In the genomic region with DNA sequence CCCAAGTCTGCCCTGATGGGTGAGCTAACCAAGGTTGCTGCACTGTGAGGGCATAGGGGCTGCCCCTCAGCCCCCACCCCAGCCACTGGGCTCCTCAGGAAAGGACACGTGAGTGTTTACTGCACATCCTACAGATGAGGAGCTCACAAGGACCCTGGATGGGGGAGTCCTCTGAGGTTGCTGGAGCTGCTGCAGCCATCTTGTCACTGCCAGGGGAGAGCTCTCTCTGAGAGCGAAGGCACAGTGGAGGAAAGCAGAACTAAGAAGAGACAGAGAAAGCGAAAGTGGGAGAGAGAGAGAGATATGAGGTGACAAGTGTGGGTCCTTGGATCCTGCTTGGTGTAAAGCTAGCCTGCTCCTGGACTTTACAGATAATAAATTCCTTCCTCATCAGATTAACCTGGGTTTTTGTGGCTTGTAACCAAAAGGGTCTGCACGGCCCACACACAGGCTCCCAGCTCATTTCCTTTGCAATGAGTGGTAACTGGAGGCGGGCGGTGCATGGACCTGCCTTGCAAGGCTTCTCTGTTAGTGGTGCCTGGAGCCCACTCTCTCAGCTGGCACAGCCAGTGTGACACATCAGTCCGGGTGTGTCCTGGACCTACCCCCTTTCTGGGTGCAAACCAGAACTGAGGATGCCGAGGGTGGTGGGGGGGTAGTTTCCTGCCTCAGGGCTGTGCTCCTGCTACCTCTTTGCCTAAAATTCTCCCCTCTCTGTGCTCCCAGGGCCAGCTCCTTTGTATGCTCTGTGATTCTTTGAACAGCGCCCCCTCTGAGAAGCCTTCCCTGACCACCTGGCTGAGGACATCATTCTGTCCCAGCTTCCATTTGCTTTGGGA, we compare ENCODE assay signal across 1 cellular context.
TF ChIP-seq lines count a peak whose summit lies in the region.

No MANE protein-coding gene starts in this region.

TF ChIP-seq in GM12878, 131 proteins besides CTCF, POLR2A, EP300 and RAD21 (continued from another document):
- TF ChIP-seq, protein P1, sequence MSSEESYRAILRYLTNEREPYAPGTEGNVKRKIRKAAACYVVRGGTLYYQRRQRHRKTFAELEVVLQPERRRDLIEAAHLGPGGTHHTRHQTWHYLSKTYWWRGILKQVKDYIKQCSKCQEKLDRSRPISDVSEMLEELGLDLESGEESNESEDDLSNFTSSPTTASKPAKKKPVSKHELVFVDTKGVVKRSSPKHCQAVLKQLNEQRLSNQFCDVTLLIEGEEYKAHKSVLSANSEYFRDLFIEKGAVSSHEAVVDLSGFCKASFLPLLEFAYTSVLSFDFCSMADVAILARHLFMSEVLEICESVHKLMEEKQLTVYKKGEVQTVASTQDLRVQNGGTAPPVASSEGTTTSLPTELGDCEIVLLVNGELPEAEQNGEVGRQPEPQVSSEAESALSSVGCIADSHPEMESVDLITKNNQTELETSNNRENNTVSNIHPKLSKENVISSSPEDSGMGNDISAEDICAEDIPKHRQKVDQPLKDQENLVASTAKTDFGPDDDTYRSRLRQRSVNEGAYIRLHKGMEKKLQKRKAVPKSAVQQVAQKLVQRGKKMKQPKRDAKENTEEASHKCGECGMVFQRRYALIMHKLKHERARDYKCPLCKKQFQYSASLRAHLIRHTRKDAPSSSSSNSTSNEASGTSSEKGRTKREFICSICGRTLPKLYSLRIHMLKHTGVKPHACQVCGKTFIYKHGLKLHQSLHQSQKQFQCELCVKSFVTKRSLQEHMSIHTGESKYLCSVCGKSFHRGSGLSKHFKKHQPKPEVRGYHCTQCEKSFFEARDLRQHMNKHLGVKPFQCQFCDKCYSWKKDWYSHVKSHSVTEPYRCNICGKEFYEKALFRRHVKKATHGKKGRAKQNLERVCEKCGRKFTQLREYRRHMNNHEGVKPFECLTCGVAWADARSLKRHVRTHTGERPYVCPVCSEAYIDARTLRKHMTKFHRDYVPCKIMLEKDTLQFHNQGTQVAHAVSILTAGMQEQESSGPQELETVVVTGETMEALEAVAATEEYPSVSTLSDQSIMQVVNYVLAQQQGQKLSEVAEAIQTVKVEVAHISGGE (CRISPR knock-in tag; IDR thresholded peaks at IDR 0.05) = no peak
- TF ChIP-seq, protein P2, sequence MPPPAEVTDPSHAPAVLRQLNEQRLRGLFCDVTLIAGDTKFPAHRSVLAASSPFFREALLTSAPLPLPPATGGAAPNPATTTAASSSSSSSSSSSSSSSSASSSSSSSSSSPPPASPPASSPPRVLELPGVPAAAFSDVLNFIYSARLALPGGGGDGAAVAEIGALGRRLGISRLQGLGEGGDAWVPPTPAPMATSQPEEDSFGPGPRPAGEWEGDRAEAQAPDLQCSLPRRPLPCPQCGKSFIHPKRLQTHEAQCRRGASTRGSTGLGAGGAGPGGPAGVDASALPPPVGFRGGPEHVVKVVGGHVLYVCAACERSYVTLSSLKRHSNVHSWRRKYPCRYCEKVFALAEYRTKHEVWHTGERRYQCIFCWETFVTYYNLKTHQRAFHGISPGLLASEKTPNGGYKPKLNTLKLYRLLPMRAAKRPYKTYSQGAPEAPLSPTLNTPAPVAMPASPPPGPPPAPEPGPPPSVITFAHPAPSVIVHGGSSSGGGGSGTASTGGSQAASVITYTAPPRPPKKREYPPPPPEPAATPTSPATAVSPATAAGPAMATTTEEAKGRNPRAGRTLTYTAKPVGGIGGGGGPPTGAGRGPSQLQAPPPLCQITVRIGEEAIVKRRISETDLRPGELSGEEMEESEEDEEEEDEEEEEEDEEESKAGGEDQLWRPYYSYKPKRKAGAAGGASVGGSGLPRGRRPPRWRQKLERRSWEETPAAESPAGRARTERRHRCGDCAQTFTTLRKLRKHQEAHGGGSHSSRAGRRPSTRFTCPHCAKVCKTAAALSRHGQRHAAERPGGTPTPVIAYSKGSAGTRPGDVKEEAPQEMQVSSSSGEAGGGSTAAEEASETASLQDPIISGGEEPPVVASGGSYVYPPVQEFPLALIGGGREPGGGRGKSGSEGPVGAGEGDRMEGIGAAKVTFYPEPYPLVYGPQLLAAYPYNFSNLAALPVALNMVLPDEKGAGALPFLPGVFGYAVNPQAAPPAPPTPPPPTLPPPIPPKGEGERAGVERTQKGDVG (CRISPR knock-in tag; IDR thresholded peaks at IDR 0.05) = no peak
- TF ChIP-seq TAF1 (IDR thresholded peaks at IDR 0.05; ENCODE audit: borderline replicate concordance, low read depth, low read length) = peak; percentile 49; the same call in 1 of the 2 replicates
- TF ChIP-seq EED (IDR thresholded peaks at IDR 0.05; ENCODE audit: low read depth) = peak; percentile 38; the same call in 1 of the 2 replicates
- TF ChIP-seq TCF12 (IDR thresholded peaks at IDR 0.05; ENCODE audit: low read depth, low read length) = no peak
- no peak for TF ChIP-seq ZBED1 (IDR thresholded peaks at IDR 0.05; ENCODE audit: borderline replicate concordance)
- 0 out of 2 replicates have a peak, but pooled peaks have one; percentile 25 for TF ChIP-seq LARP7 (IDR thresholded peaks at IDR 0.05)
- TF ChIP-seq SMARCA5 (IDR thresholded peaks at IDR 0.05) = peak; percentile 95
- TF ChIP-seq, protein P3, sequence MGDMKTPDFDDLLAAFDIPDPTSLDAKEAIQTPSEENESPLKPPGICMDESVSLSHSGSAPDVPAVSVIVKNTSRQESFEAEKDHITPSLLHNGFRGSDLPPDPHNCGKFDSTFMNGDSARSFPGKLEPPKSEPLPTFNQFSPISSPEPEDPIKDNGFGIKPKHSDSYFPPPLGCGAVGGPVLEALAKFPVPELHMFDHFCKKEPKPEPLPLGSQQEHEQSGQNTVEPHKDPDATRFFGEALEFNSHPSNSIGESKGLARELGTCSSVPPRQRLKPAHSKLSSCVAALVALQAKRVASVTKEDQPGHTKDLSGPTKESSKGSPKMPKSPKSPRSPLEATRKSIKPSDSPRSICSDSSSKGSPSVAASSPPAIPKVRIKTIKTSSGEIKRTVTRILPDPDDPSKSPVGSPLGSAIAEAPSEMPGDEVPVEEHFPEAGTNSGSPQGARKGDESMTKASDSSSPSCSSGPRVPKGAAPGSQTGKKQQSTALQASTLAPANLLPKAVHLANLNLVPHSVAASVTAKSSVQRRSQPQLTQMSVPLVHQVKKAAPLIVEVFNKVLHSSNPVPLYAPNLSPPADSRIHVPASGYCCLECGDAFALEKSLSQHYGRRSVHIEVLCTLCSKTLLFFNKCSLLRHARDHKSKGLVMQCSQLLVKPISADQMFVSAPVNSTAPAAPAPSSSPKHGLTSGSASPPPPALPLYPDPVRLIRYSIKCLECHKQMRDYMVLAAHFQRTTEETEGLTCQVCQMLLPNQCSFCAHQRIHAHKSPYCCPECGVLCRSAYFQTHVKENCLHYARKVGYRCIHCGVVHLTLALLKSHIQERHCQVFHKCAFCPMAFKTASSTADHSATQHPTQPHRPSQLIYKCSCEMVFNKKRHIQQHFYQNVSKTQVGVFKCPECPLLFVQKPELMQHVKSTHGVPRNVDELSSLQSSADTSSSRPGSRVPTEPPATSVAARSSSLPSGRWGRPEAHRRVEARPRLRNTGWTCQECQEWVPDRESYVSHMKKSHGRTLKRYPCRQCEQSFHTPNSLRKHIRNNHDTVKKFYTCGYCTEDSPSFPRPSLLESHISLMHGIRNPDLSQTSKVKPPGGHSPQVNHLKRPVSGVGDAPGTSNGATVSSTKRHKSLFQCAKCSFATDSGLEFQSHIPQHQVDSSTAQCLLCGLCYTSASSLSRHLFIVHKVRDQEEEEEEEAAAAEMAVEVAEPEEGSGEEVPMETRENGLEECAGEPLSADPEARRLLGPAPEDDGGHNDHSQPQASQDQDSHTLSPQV (IDR thresholded peaks at IDR 0.05) = no peak
- peak; percentile 16 for TF ChIP-seq MEF2B (IDR thresholded peaks at IDR 0.05; ENCODE audit: partially characterized antibody, poor library complexity, severe bottlenecking)
- TF ChIP-seq NFIC (IDR thresholded peaks at IDR 0.05; ENCODE audit: low read depth, low read length) = 0 out of 2 replicates have a peak, but pooled peaks have one; percentile 18
- peak; percentile 81; the same call in 1 of the 2 replicates for TF ChIP-seq IRF4 (IDR thresholded peaks at IDR 0.05; ENCODE audit: low read depth, low read length)
- TF ChIP-seq KLF5 (IDR thresholded peaks at IDR 0.05; ENCODE audit: partially characterized antibody) = no peak
- TF ChIP-seq, protein P4, sequence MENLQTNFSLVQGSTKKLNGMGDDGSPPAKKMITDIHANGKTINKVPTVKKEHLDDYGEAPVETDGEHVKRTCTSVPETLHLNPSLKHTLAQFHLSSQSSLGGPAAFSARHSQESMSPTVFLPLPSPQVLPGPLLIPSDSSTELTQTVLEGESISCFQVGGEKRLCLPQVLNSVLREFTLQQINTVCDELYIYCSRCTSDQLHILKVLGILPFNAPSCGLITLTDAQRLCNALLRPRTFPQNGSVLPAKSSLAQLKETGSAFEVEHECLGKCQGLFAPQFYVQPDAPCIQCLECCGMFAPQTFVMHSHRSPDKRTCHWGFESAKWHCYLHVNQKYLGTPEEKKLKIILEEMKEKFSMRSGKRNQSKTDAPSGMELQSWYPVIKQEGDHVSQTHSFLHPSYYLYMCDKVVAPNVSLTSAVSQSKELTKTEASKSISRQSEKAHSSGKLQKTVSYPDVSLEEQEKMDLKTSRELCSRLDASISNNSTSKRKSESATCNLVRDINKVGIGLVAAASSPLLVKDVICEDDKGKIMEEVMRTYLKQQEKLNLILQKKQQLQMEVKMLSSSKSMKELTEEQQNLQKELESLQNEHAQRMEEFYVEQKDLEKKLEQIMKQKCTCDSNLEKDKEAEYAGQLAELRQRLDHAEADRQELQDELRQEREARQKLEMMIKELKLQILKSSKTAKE (IDR thresholded peaks at IDR 0.05; ENCODE audit: low read depth, poor library complexity, severe bottlenecking) = peak; percentile 34
- no peak for TF ChIP-seq ZSCAN29 (IDR thresholded peaks at IDR 0.05)
TF ChIP-seq in GM12878: peak in this region for 21.
